ENCODE assay signal across 2 cellular contexts in genomic region chr14:105046891-105047282, GRCh38.
TF ChIP-seq lines count a peak whose summit lies in the region.

No MANE protein-coding gene starts in this region.

TF ChIP-seq in GM12891, 5 proteins besides CTCF, POLR2A, EP300 and RAD21:
- no peak for TF ChIP-seq POU2F2 (IDR thresholded peaks at IDR 0.05; ENCODE audit: low read depth, low read length)
- TF ChIP-seq POLR2AphosphoS5 (IDR thresholded peaks at IDR 0.05; ENCODE audit: low read depth, low read length), result no peak; the same call in 1 of the 2 replicates
- no peak for TF ChIP-seq SPI1 (IDR thresholded peaks at IDR 0.05; ENCODE audit: low read depth, low read length)
- TF ChIP-seq PAX5 (IDR thresholded peaks at IDR 0.05; ENCODE audit: insufficient read depth, low read length, severe bottlenecking), result no peak
- no peak for TF ChIP-seq TAF1 (IDR thresholded peaks at IDR 0.05; ENCODE audit: low read depth, low read length)

TF ChIP-seq in GM12878, 131 proteins besides CTCF, POLR2A, EP300 and RAD21:
- TF ChIP-seq ZNF384 (IDR thresholded peaks at IDR 0.05; ENCODE audit: borderline replicate concordance, low read depth, low read length) (no peak), NR2C2 (IDR thresholded peaks at IDR 0.05; ENCODE audit: borderline replicate concordance, control insufficient read depth, insufficient read length, low read depth) (no peak), ZBTB11 (CRISPR knock-in tag; IDR thresholded peaks at IDR 0.05) (no peak), KDM1A (IDR thresholded peaks at IDR 0.05; ENCODE audit: borderline replicate concordance) (no peak), ATF7 (IDR thresholded peaks at IDR 0.05; ENCODE audit: low read depth) (no peak), USF2 (IDR thresholded peaks at IDR 0.05; ENCODE audit: borderline replicate concordance, low read depth, low read length) (no peak), MTA2 (IDR thresholded peaks at IDR 0.05; ENCODE audit: low read depth) (no peak), E4F1 (IDR thresholded peaks at IDR 0.05; ENCODE audit: borderline replicate concordance, partially characterized antibody) (no peak), NFIC (IDR thresholded peaks at IDR 0.05; ENCODE audit: low read depth, low read length) (no peak), ZBTB4 (CRISPR knock-in tag; IDR thresholded peaks at IDR 0.05) (no peak), KAT2A (conservative IDR thresholded peaks at IDR 0.05; ENCODE audit: control insufficient read depth, low read depth, low read length) (no peak), PRDM15 (CRISPR knock-in tag; IDR thresholded peaks at IDR 0.05) (no peak), MXI1 (IDR thresholded peaks at IDR 0.05; ENCODE audit: low read depth, low read length) (no peak), SUPT20H (IDR thresholded peaks at IDR 0.05; ENCODE audit: borderline replicate concordance, control insufficient read depth, low read depth, low read length) (no peak), IRF3 (IDR thresholded peaks at IDR 0.05) (no peak), REST (IDR thresholded peaks at IDR 0.05; ENCODE audit: low read depth, low read length) (no peak), ZZZ3 (IDR thresholded peaks at IDR 0.05; ENCODE audit: control insufficient read depth, insufficient read length, low read depth) (no peak), NFYA (IDR thresholded peaks at IDR 0.05; ENCODE audit: borderline replicate concordance, low read depth, low read length) (no peak)
